Comparison of ENCODE assay signal across 12 cellular contexts in the genomic region with DNA sequence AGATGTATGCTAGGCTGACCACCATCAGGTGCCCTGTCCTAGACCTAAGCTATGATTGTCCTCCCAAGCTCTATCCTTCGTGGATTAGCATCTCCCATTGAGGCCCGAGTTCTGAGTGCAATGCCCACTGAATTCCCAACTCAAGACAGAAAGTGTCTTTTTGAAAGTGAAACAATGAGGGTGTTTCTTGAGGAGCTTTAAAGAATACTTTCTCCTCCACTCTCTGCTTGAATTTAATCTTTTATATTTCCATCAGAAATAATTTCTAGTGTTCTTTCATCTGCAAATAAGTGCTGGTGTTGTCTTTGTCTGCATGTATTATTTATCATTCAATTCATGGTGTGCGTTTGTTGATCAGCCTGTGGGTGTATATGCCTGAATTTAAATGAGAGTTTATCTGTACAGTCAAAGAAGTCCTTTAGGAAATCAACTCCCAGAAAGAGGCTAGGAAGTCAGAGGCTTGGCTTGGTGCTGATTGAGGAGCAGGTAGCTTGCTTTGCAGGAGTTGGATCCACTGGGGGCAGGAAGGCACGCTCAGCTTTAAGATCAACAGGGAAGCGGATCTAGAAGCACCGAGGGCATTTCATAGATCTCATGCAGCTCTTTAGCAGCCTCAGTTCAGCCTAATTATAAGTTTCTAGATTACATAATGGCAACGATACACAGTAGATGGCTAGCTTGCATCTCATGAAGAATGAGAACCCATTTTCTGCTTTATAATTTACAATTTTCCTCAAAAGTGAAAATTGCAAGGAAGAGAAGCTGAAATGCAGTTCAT. TPM values are rescaled to one million over a fixed set of nuclear protein-coding genes. Genes with fewer than 3 reads are reported as not detected.
DNase-seq lines count a peak whose midpoint lies in the region; ATAC-seq and TF ChIP-seq lines count a peak whose summit lies in the region.
"Had no signal": no experiment of that assay in that cellular context is flagged by ENCODE, and none has a peak within 500 bp of the region (broad histone marks: within the 10 kb centered on the region; RNA-seq: fewer than 3 reads in every experiment).

No MANE protein-coding gene starts in this region.

- H3K4me1 ChIP-seq in ACC112 (ENCODE audit: control insufficient read depth, insufficient read depth, low read length, unreplicated experiment) = peaks cover 58% of the 10 kb centered on the region
- H3K4me1 ChIP-seq in adipocyte (ENCODE audit: control insufficient read depth, insufficient read depth, low read length) = peaks cover 65% of the 10 kb centered on the region
- H3K4me1 ChIP-seq in OCI-LY7 (ENCODE audit: insufficient read depth, low read length, poor library complexity, severe bottlenecking) = no peaks in the 10 kb centered on the region

- peak overlapping the region; percentile 78 for H3K27ac ChIP-seq in ACC112 (ENCODE audit: low read depth, low read length)
- H3K27ac ChIP-seq in CD4-positive, alpha-beta T cell (ENCODE audit: low read depth, low read length) = no peak overlapping the region
- H3K27ac ChIP-seq in OCI-LY7 (ENCODE audit: low read depth, low read length, poor library complexity, severe bottlenecking) = no peak overlapping the region

- no peak for DNase-seq in CD4-positive, alpha-beta T cell
- DNase-seq in adipocyte (ENCODE audit: low read depth) = no peak
- DNase-seq in sciatic nerve (ENCODE audit: low spot score) = no peak
- DNase-seq in stimulated activated effector memory CD8-positive, alpha-beta T cell treated with anti-CD3 and anti-CD28 coated beads, Interleukin-12 subunit alpha, Interleukin-12 subunit beta, amount 100 ng/mL, for 72 hours (ENCODE audit: low spot score in 2 of 2) = no peak
- no peak for DNase-seq in OCI-LY7 (ENCODE audit: low spot score)
- no peak for DNase-seq in hippocampal formation (lab: John Stamatoyannopoulos, UW)
- DNase-seq: NCI-H1694 treated with DMSO at 0.1 percent for 48 hours, NCI-H446 treated with DMSO at 0.1 percent for 48 hours, SW 1271 had no signal

- no TSS peak for BruUV-seq in OCI-LY7 (replicated peaks; lab: Mats Ljungman, UMichigan)

- H3K27me3 ChIP-seq in ACC112 (ENCODE audit: insufficient read depth, low read length) (no peaks in the 10 kb centered on the region), adipocyte (replicated peaks; ENCODE audit: control insufficient read depth, insufficient read depth, low read length) (no peaks in the 10 kb centered on the region)
- H3K27me3 ChIP-seq in CD4-positive, alpha-beta T cell (ENCODE audit: control insufficient read depth, insufficient read depth, low read length) = no peaks in the 10 kb centered on the region

- H3K4me2 ChIP-seq in OCI-LY7 (ENCODE audit: low read length) = no peak overlapping the region

- no peak overlapping the region for H3K27ac Mint-ChIP-seq in CD4-positive, alpha-beta T cell
- H3K27ac Mint-ChIP-seq in stimulated activated effector memory CD8-positive, alpha-beta T cell treated with anti-CD3 and anti-CD28 coated beads, Interleukin-12 subunit alpha, Interleukin-12 subunit beta, amount 100 ng/mL, for 72 hours = no peak overlapping the region

- H3K9me2 ChIP-seq in OCI-LY7 (ENCODE audit: insufficient read depth, low read length) = no peaks in the 10 kb centered on the region

- H3K4me1 Mint-ChIP-seq in CD4-positive, alpha-beta T cell (ENCODE audit: low read depth) = peaks cover 80% of the 10 kb centered on the region
- peaks cover 36% of the 10 kb centered on the region for H3K4me1 Mint-ChIP-seq in stimulated activated effector memory CD8-positive, alpha-beta T cell treated with anti-CD3 and anti-CD28 coated beads, Interleukin-12 subunit alpha, Interleukin-12 subunit beta, amount 100 ng/mL, for 72 hours

- POLR2A ChIA-PET in CD4-positive, alpha-beta T cell (lab: Charles Lee) = interaction anchor here (0.7 to 4.3 kb wide), 3 partner anchors 9 to 534 kb away, joined by 3 to 44 read pairs (median 7); no protein-coding TSS in a partner anchor
- POLR2A ChIA-PET in OCI-LY7 (lab: Charles Lee) = interaction anchor here (1.0 to 1.7 kb wide), 4 partner anchors 9 to 18 kb away, joined by 3 to 6 read pairs (median 3); no protein-coding TSS in a partner anchor

- no peaks in the 10 kb centered on the region for H3K9me3 ChIP-seq in CD4-positive, alpha-beta T cell (ENCODE audit: control insufficient read depth, low read length)
- no peaks in the 10 kb centered on the region for H3K9me3 ChIP-seq in adipocyte (ENCODE audit: control insufficient read depth, low read length)
- H3K9me3 ChIP-seq in OCI-LY7 (ENCODE audit: low read length) = no peaks in the 10 kb centered on the region

- TF ChIP-seq CTCF in CD4-positive, alpha-beta T cell (IDR thresholded peaks at IDR 0.05) = no peak
- TF ChIP-seq CTCF in OCI-LY7 (conservative IDR thresholded peaks at IDR 0.05; ENCODE audit: low read length) = no peak

- CTCF ChIA-PET in CD4-positive, alpha-beta T cell (lab: Charles Lee) = interaction anchor here (0.7 to 1.3 kb wide), 3 partner anchors 11 to 25 kb away, joined by 3 to 6 read pairs (median 4); no protein-coding TSS in a partner anchor
- CTCF ChIA-PET in OCI-LY7 (lab: Charles Lee; ENCODE audit: unreplicated experiment) = no interaction called here

- intact Hi-C loops in CD4-positive, alpha-beta T cell (cut with DNase I, micrococcal nuclease) = loop anchor here in 1 of 2 experiments (10.0 kb wide), 1 partner anchor 147 kb away; no protein-coding TSS in a partner anchor
- intact Hi-C loops in sciatic nerve (cut with DNase I) = loop anchor here (1.0 kb wide), 1 partner anchor 26 kb away; no protein-coding TSS in a partner anchor
- intact Hi-C loops in OCI-LY7 (cut with micrococcal nuclease; ENCODE audit: unreplicated experiment) = no loop called here

- H3K36me3 ChIP-seq in ACC112 (ENCODE audit: insufficient read depth, low read length) (no peaks in the 10 kb centered on the region), adipocyte (ENCODE audit: control insufficient read depth, insufficient read depth, low read length, severe bottlenecking) (no peaks in the 10 kb centered on the region), OCI-LY7 (ENCODE audit: insufficient read depth, low read length) (no peaks in the 10 kb centered on the region)

- H4K20me1 ChIP-seq in OCI-LY7 (ENCODE audit: insufficient read depth, low read length) = no peaks in the 10 kb centered on the region

- no peaks in the 10 kb centered on the region for H3K79me2 ChIP-seq in ACC112 (ENCODE audit: control insufficient read depth, insufficient read depth, low read length, unreplicated experiment)
- H3K79me2 ChIP-seq in OCI-LY7 (ENCODE audit: insufficient read depth, low read depth, low read length) = no peaks in the 10 kb centered on the region

- H3K4me3 ChIP-seq in ACC112 (ENCODE audit: low read depth, low read length) = peak overlapping the region; percentile 36; the same call in 1 of the 2 replicates
- H3K4me3 ChIP-seq in adipocyte (ENCODE audit: low read length) = peak overlapping the region; percentile 28
- no peak overlapping the region for H3K4me3 ChIP-seq in OCI-LY7 (ENCODE audit: low read depth, low read length, poor library complexity, severe bottlenecking)

- no peak overlapping the region for H2AFZ ChIP-seq in ACC112 (ENCODE audit: low read length, unreplicated experiment)
- no peak overlapping the region for H2AFZ ChIP-seq in OCI-LY7 (ENCODE audit: low read length)

- peak overlapping the region; percentile 79 for H3K9ac ChIP-seq in adipocyte (ENCODE audit: low read length)

- peak overlapping the region; percentile 49 for H3K4me3 Mint-ChIP-seq in CD4-positive, alpha-beta T cell
- no peak overlapping the region for H3K4me3 Mint-ChIP-seq in stimulated activated effector memory CD8-positive, alpha-beta T cell treated with anti-CD3 and anti-CD28 coated beads, Interleukin-12 subunit alpha, Interleukin-12 subunit beta, amount 100 ng/mL, for 72 hours

- no peak for ATAC-seq in CD4-positive, alpha-beta T cell (ENCODE audit: poor library complexity)
- ATAC-seq in sciatic nerve = peak; percentile 9
- no peak for ATAC-seq in stimulated activated effector memory CD8-positive, alpha-beta T cell treated with anti-CD3 and anti-CD28 coated beads, Interleukin-12 subunit alpha, Interleukin-12 subunit beta, amount 100 ng/mL, for 72 hours

- no peaks in the 10 kb centered on the region for H3K9me3 Mint-ChIP-seq in CD4-positive, alpha-beta T cell
- no peaks in the 10 kb centered on the region for H3K9me3 Mint-ChIP-seq in stimulated activated effector memory CD8-positive, alpha-beta T cell treated with anti-CD3 and anti-CD28 coated beads, Interleukin-12 subunit alpha, Interleukin-12 subunit beta, amount 100 ng/mL, for 72 hours

- no peaks in the 10 kb centered on the region for H3K36me3 Mint-ChIP-seq in CD4-positive, alpha-beta T cell (ENCODE audit: low read depth)
- no peaks in the 10 kb centered on the region for H3K36me3 Mint-ChIP-seq in stimulated activated effector memory CD8-positive, alpha-beta T cell treated with anti-CD3 and anti-CD28 coated beads, Interleukin-12 subunit alpha, Interleukin-12 subunit beta, amount 100 ng/mL, for 72 hours

- no peaks in the 10 kb centered on the region for H3K27me3 Mint-ChIP-seq in CD4-positive, alpha-beta T cell

RNA-seq across cellular contexts. Expression of a gene that starts 36.0 kb away (rescaled TPM):
- not detected for total RNA-seq in CD4-positive, alpha-beta T cell
- total RNA-seq in sciatic nerve (0.18 TPM), OCI-LY7 (2022) (not detected in 2 replicates)
- total RNA-seq in OCI-LY7 (2014; rRNA removed; shearing (Covaris generic)) = not detected in 2 replicates
- total RNA-seq: H4, M059J had no signal
